1 cellular context compared by ENCODE assay signal in the genomic region with DNA sequence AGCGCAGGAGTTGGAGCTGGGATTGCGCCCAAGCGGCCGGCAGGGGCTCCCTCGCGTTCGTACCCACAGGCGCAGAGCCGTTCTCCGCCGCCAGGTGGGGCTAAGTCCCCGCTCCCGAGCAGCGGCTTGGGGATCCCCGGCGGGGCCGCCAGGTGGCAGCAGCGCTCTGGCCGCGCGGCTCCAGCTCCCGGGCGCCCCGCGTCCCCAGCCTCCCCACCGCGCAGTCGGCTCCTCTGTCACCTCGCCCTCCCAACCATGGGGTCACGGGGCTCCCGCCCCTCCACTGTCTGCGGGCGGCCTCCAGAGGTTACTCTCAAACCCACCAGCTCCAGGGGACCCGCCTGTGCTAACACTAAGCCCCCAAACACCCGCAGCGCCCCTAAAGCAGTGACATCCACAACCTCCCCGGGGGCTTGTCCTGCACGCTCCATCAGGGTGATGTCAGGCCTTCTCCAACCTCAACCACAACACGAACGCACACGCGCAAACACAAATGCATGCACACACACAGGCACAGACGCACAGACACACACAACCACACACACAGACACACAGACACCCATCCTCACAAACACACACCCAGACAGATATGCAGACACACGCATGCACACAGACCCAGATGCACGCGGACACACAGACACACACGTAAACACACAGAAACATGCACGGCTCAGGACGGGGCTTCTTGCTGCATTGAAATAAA.
A peak's percentile ranks its signal among the peaks of the same experiment; 100 is the strongest.
TF ChIP-seq lines count a peak whose summit lies in the region.

No MANE protein-coding gene starts in this region.

TF ChIP-seq in HEK293, 187 proteins besides CTCF, POLR2A, EP300 and RAD21 (continued from another document):
- TF ChIP-seq, protein P1, sequence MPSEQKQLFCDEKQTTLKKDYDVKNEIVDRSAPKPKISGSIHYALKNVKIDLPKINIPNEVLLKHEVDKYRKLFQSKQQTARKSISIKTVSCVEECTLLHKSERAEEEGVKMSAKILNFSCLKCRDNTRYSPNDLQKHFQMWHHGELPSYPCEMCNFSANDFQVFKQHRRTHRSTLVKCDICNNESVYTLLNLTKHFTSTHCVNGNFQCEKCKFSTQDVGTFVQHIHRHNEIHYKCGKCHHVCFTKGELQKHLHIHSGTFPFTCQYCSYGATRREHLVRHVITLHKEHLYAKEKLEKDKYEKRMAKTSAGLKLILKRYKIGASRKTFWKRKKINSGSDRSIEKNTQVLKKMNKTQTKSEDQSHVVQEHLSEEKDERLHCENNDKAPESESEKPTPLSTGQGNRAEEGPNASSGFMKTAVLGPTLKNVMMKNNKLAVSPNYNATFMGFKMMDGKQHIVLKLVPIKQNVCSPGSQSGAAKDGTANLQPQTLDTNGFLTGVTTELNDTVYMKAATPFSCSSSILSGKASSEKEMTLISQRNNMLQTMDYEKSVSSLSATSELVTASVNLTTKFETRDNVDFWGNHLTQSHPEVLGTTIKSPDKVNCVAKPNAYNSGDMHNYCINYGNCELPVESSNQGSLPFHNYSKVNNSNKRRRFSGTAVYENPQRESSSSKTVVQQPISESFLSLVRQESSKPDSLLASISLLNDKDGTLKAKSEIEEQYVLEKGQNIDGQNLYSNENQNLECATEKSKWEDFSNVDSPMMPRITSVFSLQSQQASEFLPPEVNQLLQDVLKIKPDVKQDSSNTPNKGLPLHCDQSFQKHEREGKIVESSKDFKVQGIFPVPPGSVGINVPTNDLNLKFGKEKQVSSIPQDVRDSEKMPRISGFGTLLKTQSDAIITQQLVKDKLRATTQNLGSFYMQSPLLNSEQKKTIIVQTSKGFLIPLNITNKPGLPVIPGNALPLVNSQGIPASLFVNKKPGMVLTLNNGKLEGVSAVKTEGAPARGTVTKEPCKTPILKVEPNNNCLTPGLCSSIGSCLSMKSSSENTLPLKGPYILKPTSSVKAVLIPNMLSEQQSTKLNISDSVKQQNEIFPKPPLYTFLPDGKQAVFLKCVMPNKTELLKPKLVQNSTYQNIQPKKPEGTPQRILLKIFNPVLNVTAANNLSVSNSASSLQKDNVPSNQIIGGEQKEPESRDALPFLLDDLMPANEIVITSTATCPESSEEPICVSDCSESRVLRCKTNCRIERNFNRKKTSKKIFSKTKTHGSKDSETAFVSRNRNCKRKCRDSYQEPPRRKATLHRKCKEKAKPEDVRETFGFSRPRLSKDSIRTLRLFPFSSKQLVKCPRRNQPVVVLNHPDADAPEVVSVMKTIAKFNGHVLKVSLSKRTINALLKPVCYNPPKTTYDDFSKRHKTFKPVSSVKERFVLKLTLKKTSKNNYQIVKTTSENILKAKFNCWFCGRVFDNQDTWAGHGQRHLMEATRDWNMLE (tag by site-specific recombination; conservative IDR thresholded peaks at IDR 0.05; ENCODE audit: low read depth): no peak
- TF ChIP-seq YY2 (tag by site-specific recombination; IDR thresholded peaks at IDR 0.05) (no peak; the same call in 1 of the 2 replicates), ZNF335 (tag by site-specific recombination; conservative IDR thresholded peaks at IDR 0.05) (no peak), ZNF416 (tag by site-specific recombination; IDR thresholded peaks at IDR 0.05) (no peak), ZNF112 (tag by site-specific recombination; IDR thresholded peaks at IDR 0.05) (no peak), ZNF510 (tag by site-specific recombination; IDR thresholded peaks at IDR 0.05; ENCODE audit: insufficient replicate concordance) (no peak), ZNF555 (tag by site-specific recombination; conservative IDR thresholded peaks at IDR 0.05) (no peak), ZNF707 (tag by site-specific recombination; IDR thresholded peaks at IDR 0.05) (peak; percentile 54; the same call in 1 of the 2 replicates)
- TF ChIP-seq, protein P2, sequence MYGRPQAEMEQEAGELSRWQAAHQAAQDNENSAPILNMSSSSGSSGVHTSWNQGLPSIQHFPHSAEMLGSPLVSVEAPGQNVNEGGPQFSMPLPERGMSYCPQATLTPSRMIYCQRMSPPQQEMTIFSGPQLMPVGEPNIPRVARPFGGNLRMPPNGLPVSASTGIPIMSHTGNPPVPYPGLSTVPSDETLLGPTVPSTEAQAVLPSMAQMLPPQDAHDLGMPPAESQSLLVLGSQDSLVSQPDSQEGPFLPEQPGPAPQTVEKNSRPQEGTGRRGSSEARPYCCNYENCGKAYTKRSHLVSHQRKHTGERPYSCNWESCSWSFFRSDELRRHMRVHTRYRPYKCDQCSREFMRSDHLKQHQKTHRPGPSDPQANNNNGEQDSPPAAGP (tag by site-specific recombination; IDR thresholded peaks at IDR 0.05): peak; percentile 95
- TF ChIP-seq, protein P3, sequence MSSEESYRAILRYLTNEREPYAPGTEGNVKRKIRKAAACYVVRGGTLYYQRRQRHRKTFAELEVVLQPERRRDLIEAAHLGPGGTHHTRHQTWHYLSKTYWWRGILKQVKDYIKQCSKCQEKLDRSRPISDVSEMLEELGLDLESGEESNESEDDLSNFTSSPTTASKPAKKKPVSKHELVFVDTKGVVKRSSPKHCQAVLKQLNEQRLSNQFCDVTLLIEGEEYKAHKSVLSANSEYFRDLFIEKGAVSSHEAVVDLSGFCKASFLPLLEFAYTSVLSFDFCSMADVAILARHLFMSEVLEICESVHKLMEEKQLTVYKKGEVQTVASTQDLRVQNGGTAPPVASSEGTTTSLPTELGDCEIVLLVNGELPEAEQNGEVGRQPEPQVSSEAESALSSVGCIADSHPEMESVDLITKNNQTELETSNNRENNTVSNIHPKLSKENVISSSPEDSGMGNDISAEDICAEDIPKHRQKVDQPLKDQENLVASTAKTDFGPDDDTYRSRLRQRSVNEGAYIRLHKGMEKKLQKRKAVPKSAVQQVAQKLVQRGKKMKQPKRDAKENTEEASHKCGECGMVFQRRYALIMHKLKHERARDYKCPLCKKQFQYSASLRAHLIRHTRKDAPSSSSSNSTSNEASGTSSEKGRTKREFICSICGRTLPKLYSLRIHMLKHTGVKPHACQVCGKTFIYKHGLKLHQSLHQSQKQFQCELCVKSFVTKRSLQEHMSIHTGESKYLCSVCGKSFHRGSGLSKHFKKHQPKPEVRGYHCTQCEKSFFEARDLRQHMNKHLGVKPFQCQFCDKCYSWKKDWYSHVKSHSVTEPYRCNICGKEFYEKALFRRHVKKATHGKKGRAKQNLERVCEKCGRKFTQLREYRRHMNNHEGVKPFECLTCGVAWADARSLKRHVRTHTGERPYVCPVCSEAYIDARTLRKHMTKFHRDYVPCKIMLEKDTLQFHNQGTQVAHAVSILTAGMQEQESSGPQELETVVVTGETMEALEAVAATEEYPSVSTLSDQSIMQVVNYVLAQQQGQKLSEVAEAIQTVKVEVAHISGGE (tag by site-specific recombination; conservative IDR thresholded peaks at IDR 0.05; ENCODE audit: low read depth): no peak
- TF ChIP-seq, protein P4, sequence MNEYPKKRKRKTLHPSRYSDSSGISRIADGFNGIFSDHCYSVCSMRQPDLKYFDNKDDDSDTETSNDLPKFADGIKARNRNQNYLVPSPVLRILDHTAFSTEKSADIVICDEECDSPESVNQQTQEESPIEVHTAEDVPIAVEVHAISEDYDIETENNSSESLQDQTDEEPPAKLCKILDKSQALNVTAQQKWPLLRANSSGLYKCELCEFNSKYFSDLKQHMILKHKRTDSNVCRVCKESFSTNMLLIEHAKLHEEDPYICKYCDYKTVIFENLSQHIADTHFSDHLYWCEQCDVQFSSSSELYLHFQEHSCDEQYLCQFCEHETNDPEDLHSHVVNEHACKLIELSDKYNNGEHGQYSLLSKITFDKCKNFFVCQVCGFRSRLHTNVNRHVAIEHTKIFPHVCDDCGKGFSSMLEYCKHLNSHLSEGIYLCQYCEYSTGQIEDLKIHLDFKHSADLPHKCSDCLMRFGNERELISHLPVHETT (tag by site-specific recombination; IDR thresholded peaks at IDR 0.05): peak; percentile 59
